9 cellular contexts compared by ENCODE assay signal in genomic region chr3:73868688-73869315, GRCh38.
DNase-seq lines count a peak whose midpoint lies in the region; ATAC-seq and TF ChIP-seq lines count a peak whose summit lies in the region.
"Had no signal": no experiment of that assay in that cellular context is flagged by ENCODE, and none has a peak within 500 bp of the region (broad histone marks: within the 10 kb centered on the region; RNA-seq: fewer than 3 reads in every experiment).

No MANE protein-coding gene starts in this region.

- TF ChIP-seq CTCF in LNCaP clone FGC (IDR thresholded peaks at IDR 0.05; ENCODE audit: control insufficient read depth, extremely low read depth, insufficient read depth) (peak; percentile 63), type B pancreatic cell (conservative IDR thresholded peaks at IDR 0.05) (peak; percentile 84)

- H3K4me3 Mint-ChIP-seq in type B pancreatic cell: no peak overlapping the region
- H3K4me3 Mint-ChIP-seq in immature natural killer cell: no peak overlapping the region
- no peak overlapping the region for H3K4me3 Mint-ChIP-seq in naive thymus-derived CD8-positive, alpha-beta T cell
- H3K4me3 Mint-ChIP-seq: IgD-negative memory B cell had no signal

- peak; percentile 4 for DNase-seq in DMS153 (lab: John Stamatoyannopoulos, UW)
- DNase-seq in LNCaP clone FGC (ENCODE audit: low read depth): peak; percentile 25
- peak; percentile 21 for DNase-seq in amniotic epithelial cell (ENCODE audit: low read depth)
- peak; percentile 80 for DNase-seq in inferior parietal cortex (ENCODE audit: extremely low spot score)
- DNase-seq in type B pancreatic cell (ENCODE audit: extremely low spot score, unreplicated experiment): no peak
- DNase-seq in NCI-H187 (lab: John Stamatoyannopoulos, UW): no peak
- no peak for DNase-seq in immature natural killer cell
- DNase-seq in naive thymus-derived CD8-positive, alpha-beta T cell: no peak

- ATAC-seq in naive thymus-derived CD8-positive, alpha-beta T cell: no peak

- H3K4me1 Mint-ChIP-seq in type B pancreatic cell (ENCODE audit: unreplicated experiment): peaks cover 12% of the 10 kb centered on the region
- H3K4me1 Mint-ChIP-seq in immature natural killer cell: no peaks in the 10 kb centered on the region
- no peaks in the 10 kb centered on the region for H3K4me1 Mint-ChIP-seq in naive thymus-derived CD8-positive, alpha-beta T cell
- H3K4me1 Mint-ChIP-seq: IgD-negative memory B cell had no signal

- H3K9me3 Mint-ChIP-seq in type B pancreatic cell (peaks cover 8% of the 10 kb centered on the region), immature natural killer cell (peaks cover 0 to 15% (median 9%) of the 10 kb centered on the region in 6 donors)
- H3K9me3 Mint-ChIP-seq in naive thymus-derived CD8-positive, alpha-beta T cell: peaks cover 0 to 11% (median 0%) of the 10 kb centered on the region in 9 donors

- H3K27ac Mint-ChIP-seq in type B pancreatic cell (no peak overlapping the region), immature natural killer cell (no peak overlapping the region)
- H3K27ac Mint-ChIP-seq in naive thymus-derived CD8-positive, alpha-beta T cell: no peak overlapping the region
- H3K27ac Mint-ChIP-seq: IgD-negative memory B cell had no signal

- H3K36me3 Mint-ChIP-seq in type B pancreatic cell: no peaks in the 10 kb centered on the region
- no peaks in the 10 kb centered on the region for H3K36me3 Mint-ChIP-seq in immature natural killer cell
- no peaks in the 10 kb centered on the region for H3K36me3 Mint-ChIP-seq in naive thymus-derived CD8-positive, alpha-beta T cell
- H3K36me3 Mint-ChIP-seq: IgD-negative memory B cell had no signal

- POLR2A ChIA-PET in naive thymus-derived CD8-positive, alpha-beta T cell (lab: Charles Lee): no interaction called here

- H3K27me3 Mint-ChIP-seq in type B pancreatic cell (no peaks in the 10 kb centered on the region), immature natural killer cell (ENCODE audit: low read depth in 3 of 3) (peaks cover 0 to 3% (median 0%) of the 10 kb centered on the region in 3 donors)
- H3K27me3 Mint-ChIP-seq in naive thymus-derived CD8-positive, alpha-beta T cell: no peaks in the 10 kb centered on the region
- H3K27me3 Mint-ChIP-seq: IgD-negative memory B cell had no signal

- H3K4me3 ChIP-seq in LNCaP clone FGC (ENCODE audit: low read depth, low read length): no peak overlapping the region

Comparison
In these comparisons a context has a peak if more than half of its experiments do, and no peak if none do; other contexts are left out.
1. DNase-seq: peak in DMS153 (single experiment), LNCaP clone FGC (single experiment), amniotic epithelial cell (single experiment) and inferior parietal cortex (single experiment); none in type B pancreatic cell (single experiment), NCI-H187 (0 of 2), immature natural killer cell (0 of 3) and naive thymus-derived CD8-positive, alpha-beta T cell (0 of 10).